Comparison of ENCODE assay signal across 1 cellular context in the genomic region with DNA sequence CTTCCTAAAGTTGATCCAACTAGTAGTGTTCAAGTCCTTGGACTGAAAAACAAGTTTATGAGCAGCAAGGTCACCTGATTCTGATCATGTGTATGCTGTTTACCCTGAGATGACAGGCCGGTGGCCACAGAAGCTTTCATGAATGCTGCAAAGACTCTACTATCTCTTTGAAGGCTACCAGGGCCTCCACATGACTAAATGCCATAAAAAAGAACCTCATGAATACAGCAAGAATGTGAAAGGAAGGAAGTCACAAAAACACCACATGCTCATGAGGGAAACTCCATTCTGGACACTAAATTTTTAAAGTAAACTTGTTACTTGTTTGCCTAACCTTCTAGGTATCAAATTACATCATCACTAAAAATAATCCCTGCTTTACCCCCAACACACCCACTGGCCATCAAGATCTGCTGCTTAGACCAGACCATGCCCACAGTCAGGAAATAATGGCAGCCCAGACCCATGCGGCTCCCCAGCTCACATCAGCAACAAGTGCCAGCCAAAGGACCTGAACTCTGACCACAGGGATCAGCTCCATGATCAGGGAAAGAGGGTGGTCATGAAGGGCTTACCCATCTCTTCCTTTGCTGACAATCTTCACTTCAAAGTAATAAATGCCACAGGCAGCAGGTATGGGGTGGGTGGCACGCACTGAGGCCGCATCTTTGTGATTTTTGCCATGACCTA.
TF ChIP-seq lines count a peak whose summit lies in the region.

No MANE protein-coding gene starts in this region.

TF ChIP-seq in SK-N-SH, 30 proteins besides CTCF, POLR2A, EP300 and RAD21:
- TF ChIP-seq, protein P1, sequence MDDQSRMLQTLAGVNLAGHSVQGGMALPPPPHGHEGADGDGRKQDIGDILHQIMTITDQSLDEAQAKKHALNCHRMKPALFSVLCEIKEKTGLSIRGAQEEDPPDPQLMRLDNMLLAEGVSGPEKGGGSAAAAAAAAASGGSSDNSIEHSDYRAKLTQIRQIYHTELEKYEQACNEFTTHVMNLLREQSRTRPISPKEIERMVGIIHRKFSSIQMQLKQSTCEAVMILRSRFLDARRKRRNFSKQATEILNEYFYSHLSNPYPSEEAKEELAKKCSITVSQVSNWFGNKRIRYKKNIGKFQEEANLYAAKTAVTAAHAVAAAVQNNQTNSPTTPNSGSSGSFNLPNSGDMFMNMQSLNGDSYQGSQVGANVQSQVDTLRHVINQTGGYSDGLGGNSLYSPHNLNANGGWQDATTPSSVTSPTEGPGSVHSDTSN (IDR thresholded peaks at IDR 0.05), result no peak
- no peak for TF ChIP-seq RCOR1 (IDR thresholded peaks at IDR 0.05; ENCODE audit: low read length)
- TF ChIP-seq IRF3 (IDR thresholded peaks at IDR 0.05; ENCODE audit: low read depth, low read length), result no peak
- TF ChIP-seq ELF1 (IDR thresholded peaks at IDR 0.05), result no peak
- TF ChIP-seq MXI1 (IDR thresholded peaks at IDR 0.05; ENCODE audit: low read depth, low read length), result no peak
TF ChIP-seq in SK-N-SH: peak in this region for 0.
